Comparison of ENCODE assay signal across 22 cellular contexts in genomic region chr9:108479989-108480652, GRCh38.
A peak's percentile ranks its signal among the peaks of the same experiment; 100 is the strongest.
DNase-seq lines count a peak whose midpoint lies in the region; ATAC-seq, FAIRE-seq and TF ChIP-seq lines count a peak whose summit lies in the region.
"Had no signal": no experiment of that assay in that cellular context is flagged by ENCODE, and none has a peak within 500 bp of the region (broad histone marks: within the 10 kb centered on the region; RNA-seq: fewer than 3 reads in every experiment).

No MANE protein-coding gene starts in this region.

- POLR2A ChIA-PET in K562 (lab: Yijun Ruan, JAX): interaction anchor here (0.6 kb wide), 1 partner anchor 295 kb away, joined by 3 read pairs; no protein-coding TSS in a partner anchor

- no TSS peak for BruUV-seq in K562 (replicated peaks; lab: Mats Ljungman, UMichigan)

- in situ Hi-C loops in K562 (cut with MboI): no loop called here

- ATAC-seq in GM21576 (IDR thresholded peaks at IDR 0.05; ENCODE audit: unreplicated experiment): peak; percentile 48
- peak; percentile 35 for ATAC-seq in HG03354 (IDR thresholded peaks at IDR 0.05; ENCODE audit: poor library complexity, severe bottlenecking, unreplicated experiment)
- no peak for ATAC-seq in K562
- ATAC-seq in heart left ventricle: no peak
- ATAC-seq: Panc1 had no signal

- H3K4me1 ChIP-seq in K562 (replicated peaks in 1 of 2; ENCODE audit: control insufficient read depth in 2 of 2, insufficient read depth in 2 of 2, low read length in 2 of 2) (no peaks in the 10 kb centered on the region), left ventricle myocardium inferior (no peaks in the 10 kb centered on the region), heart left ventricle (peaks cover 0 to 10% (median 0%) of the 10 kb centered on the region in 12 donors), suprapubic skin (peaks cover 29% of the 10 kb centered on the region)

- WGBS in K562 (ENCODE audit: insufficient coverage, low coverage, missing lambda C conversion rate): 0% methylated on average over 3 of the region's 3 CpGs
- WGBS in heart left ventricle, 4 donors: 94 to 98% (median 95%) methylated on average over 3 of the region's 3 CpGs
- WGBS in suprapubic skin: 92% methylated on average over 3 of the region's 3 CpGs

- no peak for FAIRE-seq in K562 (lab: Jason Lieb, UNC)
- FAIRE-seq: A204.1 had no signal

- no peak for TF ChIP-seq POLR2A in K562 (conservative IDR thresholded peaks at IDR 0.05)
- TF ChIP-seq POLR2A in heart left ventricle (IDR thresholded peaks at IDR 0.05): no peak
- no peak for TF ChIP-seq POLR2A in suprapubic skin (IDR thresholded peaks at IDR 0.05)

- H3K79me2 ChIP-seq in K562 (ENCODE audit: control insufficient read depth, insufficient read depth, low read length): no peaks in the 10 kb centered on the region

- H3K9me3 ChIP-seq in K562 (replicated peaks; ENCODE audit: control insufficient read depth, insufficient read depth, low read depth, low read length) (no peaks in the 10 kb centered on the region), left ventricle myocardium inferior (replicated peaks) (no peaks in the 10 kb centered on the region), heart left ventricle (no peaks in the 10 kb centered on the region), suprapubic skin (no peaks in the 10 kb centered on the region)

- intact Hi-C loops in K562 (cut with micrococcal nuclease): no loop called here
- intact Hi-C loops in left ventricle myocardium inferior (cut with micrococcal nuclease): no loop called here
- intact Hi-C loops in heart left ventricle (cut with DNase I): no loop called here

- TF ChIP-seq CTCF in GM12865 (IDR thresholded peaks at IDR 0.05; ENCODE audit: insufficient read depth, low read depth, low read length, missing control alignments) (no peak), K562 (IDR thresholded peaks at IDR 0.05 in 2 of 3, conservative IDR thresholded peaks at IDR 0.05 in 1 of 3; ENCODE audit: insufficient read depth in 2 of 3, low read depth in 1 of 3, low read length in 3 of 3) (no peak), left ventricle myocardium inferior (IDR thresholded peaks at IDR 0.05; ENCODE audit: borderline replicate concordance) (no peak), heart left ventricle (IDR thresholded peaks at IDR 0.05) (no peak), suprapubic skin (IDR thresholded peaks at IDR 0.05) (no peak)

- TF ChIP-seq EP300 in K562 (IDR thresholded peaks at IDR 0.05; ENCODE audit: low read length) (no peak), suprapubic skin (IDR thresholded peaks at IDR 0.05) (no peak)

- CTCF ChIA-PET in K562 (lab: Yijun Ruan, JAX; ENCODE audit: low intra/inter-chr PET ratio): no interaction called here

- H3K27ac ChIP-seq in K562 (ENCODE audit: extremely low read depth, low read depth, low read length): no peak overlapping the region
- no peak overlapping the region for H3K27ac ChIP-seq in left ventricle myocardium inferior (replicated peaks)
- no peak overlapping the region for H3K27ac ChIP-seq in heart left ventricle
- H3K27ac ChIP-seq in suprapubic skin: no peak overlapping the region
- H3K27ac ChIP-seq: SK-N-MC had no signal

- H3K27me3 ChIP-seq in K562 (ENCODE audit: control insufficient read depth in 2 of 2, insufficient read depth in 2 of 2, low read length in 2 of 2) (no peaks in the 10 kb centered on the region; a peak in 1 of 5 replicates), left ventricle myocardium inferior (ENCODE audit: low read depth) (no peaks in the 10 kb centered on the region), heart left ventricle (no peaks in the 10 kb centered on the region), suprapubic skin (no peaks in the 10 kb centered on the region)

- DNase-seq in GM12865 (ENCODE audit: low read depth) (peak; percentile 40), K562 (ENCODE audit: extremely low read depth in 1 of 4, low spot score in 3 of 4) (no peak), left ventricle myocardium inferior (no peak), heart left ventricle (no peak), suprapubic skin (ENCODE audit: low spot score in 2 of 2) (no peak)
- no peak for DNase-seq in activated T-cell treated with anti-CD3 and anti-CD28 coated beads, Interleukin-2, amount 50 U/mL, for 1 hour
- DNase-seq: C1 segment of cervical spinal cord, DMS 273 treated with DMSO at 0.1 percent for 48 hours, GDM1, GOT3, KG1, NCI-H1048, NCI-H1436 treated with DMSO at 0.1 percent for 48 hours, NCI-H2029 treated with DMSO at 0.1 percent for 48 hours, NCI-H510A, NCI-H774, Right ventricle myocardium superior had no signal

- H3K9me1 ChIP-seq in K562 (ENCODE audit: control insufficient read depth, insufficient read depth, low read length): no peaks in the 10 kb centered on the region

- H3K9ac ChIP-seq in K562 (ENCODE audit: insufficient read depth in 1 of 2, low read depth in 2 of 2, low read length in 2 of 2): no peak overlapping the region

- no peak overlapping the region for H2AFZ ChIP-seq in K562 (ENCODE audit: low read depth, low read length)

- H3K4me3 ChIP-seq in GM12865 (ENCODE audit: low read depth, low read length) (no peak overlapping the region), K562 (no peak overlapping the region), left ventricle myocardium inferior (no peak overlapping the region), heart left ventricle (no peak overlapping the region), suprapubic skin (no peak overlapping the region)
- H3K4me3 ChIP-seq: SK-N-MC had no signal

- H3K4me2 ChIP-seq in K562 (ENCODE audit: insufficient read depth, low read length): no peak overlapping the region

- TF ChIP-seq RAD21 in K562 (CRISPR knock-in tag; conservative IDR thresholded peaks at IDR 0.05 in 1 of 2, IDR thresholded peaks at IDR 0.05 in 1 of 2): no peak

- no peaks in the 10 kb centered on the region for H4K20me1 ChIP-seq in K562 (replicated peaks; ENCODE audit: control insufficient read depth, insufficient read depth, low read length)

- H3K36me3 ChIP-seq in K562 (ENCODE audit: control insufficient read depth, insufficient read depth, low read length) (no peaks in the 10 kb centered on the region), left ventricle myocardium inferior (no peaks in the 10 kb centered on the region), heart left ventricle (no peaks in the 10 kb centered on the region), suprapubic skin (no peaks in the 10 kb centered on the region)

TF ChIP-seq in K562, 482 proteins besides CTCF, POLR2A, EP300 and RAD21:
- TF ChIP-seq MAFG (tag; conservative IDR thresholded peaks at IDR 0.05) (0 out of 2 replicates have a peak, but pooled peaks have one; percentile 25), ZNF324 (CRISPR knock-in tag; IDR thresholded peaks at IDR 0.05) (no peak), HMGN3 (IDR thresholded peaks at IDR 0.05; ENCODE audit: borderline replicate concordance, extremely low read depth, insufficient read length, low read depth, low read length) (no peak), PTBP1 (IDR thresholded peaks at IDR 0.05; ENCODE audit: low read depth, low read length) (no peak), ZNF316 (IDR thresholded peaks at IDR 0.05) (peak; percentile 53), RFX1 (IDR thresholded peaks at IDR 0.05) (no peak), C11orf30 (IDR thresholded peaks at IDR 0.05; ENCODE audit: low read depth) (0 out of 2 replicates have a peak, but pooled peaks have one; percentile 7)
- TF ChIP-seq, protein P1, sequence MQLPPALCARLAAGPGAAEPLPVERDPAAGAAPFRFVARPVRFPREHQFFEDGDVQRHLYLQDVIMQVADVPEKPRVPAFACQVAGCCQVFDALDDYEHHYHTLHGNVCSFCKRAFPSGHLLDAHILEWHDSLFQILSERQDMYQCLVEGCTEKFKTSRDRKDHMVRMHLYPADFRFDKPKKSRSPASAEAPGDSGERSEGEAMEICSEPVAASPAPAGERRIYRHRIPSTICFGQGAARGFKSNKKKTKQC (CRISPR knock-in tag; IDR thresholded peaks at IDR 0.05): no peak

Comparison
In these comparisons a context has a peak if more than half of its experiments do, and no peak if none do; other contexts are left out.
1. ATAC-seq: peak in GM21576 (single experiment) and HG03354 (single experiment); none in K562 (single experiment) and heart left ventricle (0 of 4).